In the genomic region with DNA sequence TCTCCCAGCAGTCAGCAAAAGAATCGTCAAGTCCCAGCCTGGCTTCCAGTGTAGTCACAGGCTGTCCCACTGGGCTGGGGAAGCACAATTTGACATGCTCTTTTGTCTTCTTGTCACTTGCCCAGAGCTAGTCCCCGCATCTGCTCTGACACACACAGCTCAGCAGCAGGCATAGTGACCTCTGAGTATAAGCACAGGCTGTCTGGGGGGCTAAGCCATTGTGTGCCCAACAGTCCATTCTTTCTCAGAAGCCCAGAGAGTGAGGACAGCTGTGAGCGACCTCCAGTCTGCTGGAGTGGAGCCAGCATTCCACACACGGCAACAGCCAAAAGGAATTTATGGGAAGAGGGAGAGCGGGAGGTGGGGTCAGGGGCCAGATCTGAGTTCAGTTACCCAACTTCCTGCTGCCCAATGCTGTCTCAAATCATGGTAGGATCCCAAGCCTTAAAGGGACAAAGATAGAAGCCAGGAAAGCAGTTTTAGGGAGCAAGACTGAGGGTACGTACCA, we compare ENCODE assay signal across 10 cellular contexts. TPM values are rescaled to one million over a fixed set of nuclear protein-coding genes. Genes with fewer than 3 reads are reported as not detected.
DNase-seq lines count a peak whose midpoint lies in the region; ATAC-seq and TF ChIP-seq lines count a peak whose summit lies in the region.
"Had no signal": no experiment of that assay in that cellular context is flagged by ENCODE, and none has a peak within 500 bp of the region (broad histone marks: within the 10 kb centered on the region; RNA-seq: fewer than 3 reads in every experiment).

No MANE protein-coding gene starts in this region.

- no peaks in the 10 kb centered on the region for H3K27me3 Mint-ChIP-seq in activated CD4-positive, alpha-beta T cell treated with anti-CD3 and anti-CD28 coated beads for 36 hours
- no peaks in the 10 kb centered on the region for H3K27me3 Mint-ChIP-seq in activated CD4-positive, alpha-beta T cell treated with anti-CD3 and anti-CD28 coated beads, Interleukin-2, amount 10 ng/mL, durations not matched to agents 24 days and 14 days

- H3K27ac ChIP-seq in left lung: no peak overlapping the region

- no peak overlapping the region for H3K4me3 ChIP-seq in choroid plexus epithelial cell (ENCODE audit: low read depth, low read length)
- H3K4me3 ChIP-seq in left lung: no peak overlapping the region

- H3K27ac Mint-ChIP-seq in activated CD4-positive, alpha-beta T cell treated with anti-CD3 and anti-CD28 coated beads for 36 hours: peak overlapping the region; percentile 1
- H3K27ac Mint-ChIP-seq in activated CD4-positive, alpha-beta T cell treated with anti-CD3 and anti-CD28 coated beads, Interleukin-2, amount 10 ng/mL, durations not matched to agents 24 days and 14 days: no peak overlapping the region

- POLR2A ChIA-PET in activated CD4-positive, alpha-beta T cell treated with anti-CD3 and anti-CD28 coated beads for 36 hours (lab: Charles Lee): no interaction called here

- no peak for ATAC-seq in activated CD4-positive, alpha-beta T cell treated with anti-CD3 and anti-CD28 coated beads for 36 hours
- peak; percentile 22 for ATAC-seq in left lung
- ATAC-seq in stimulated activated naive CD8-positive, alpha-beta T cell treated with anti-CD3 and anti-CD28 coated beads, Interleukin-15, Interleukin-2, amounts not matched to agents 100 U/mL and 50 U/mL, for 24 hours: no peak
- ATAC-seq in HG03139 (IDR thresholded peaks at IDR 0.05; ENCODE audit: unreplicated experiment): no peak
- ATAC-seq in GM18520 (IDR thresholded peaks at IDR 0.05; ENCODE audit: unreplicated experiment): no peak
- ATAC-seq in HG03432 (IDR thresholded peaks at IDR 0.05; ENCODE audit: unreplicated experiment): no peak

- no peaks in the 10 kb centered on the region for H3K9me3 Mint-ChIP-seq in activated CD4-positive, alpha-beta T cell treated with anti-CD3 and anti-CD28 coated beads for 36 hours (ENCODE audit: low read depth)
- no peaks in the 10 kb centered on the region for H3K9me3 Mint-ChIP-seq in activated CD4-positive, alpha-beta T cell treated with anti-CD3 and anti-CD28 coated beads, Interleukin-2, amount 10 ng/mL, durations not matched to agents 24 days and 14 days

- H3K36me3 ChIP-seq in left lung: no peaks in the 10 kb centered on the region

- no peak overlapping the region for H3K4me3 Mint-ChIP-seq in activated CD4-positive, alpha-beta T cell treated with anti-CD3 and anti-CD28 coated beads for 36 hours
- no peak overlapping the region for H3K4me3 Mint-ChIP-seq in activated CD4-positive, alpha-beta T cell treated with anti-CD3 and anti-CD28 coated beads, Interleukin-2, amount 10 ng/mL, durations not matched to agents 24 days and 14 days

- TF ChIP-seq CTCF in choroid plexus epithelial cell (conservative IDR thresholded peaks at IDR 0.05; ENCODE audit: low read depth, low read length) (no peak), left lung (IDR thresholded peaks at IDR 0.05) (no peak)

- no peak for DNase-seq in activated CD4-positive, alpha-beta T cell treated with anti-CD3 and anti-CD28 coated beads for 36 hours
- DNase-seq in activated CD4-positive, alpha-beta T cell treated with anti-CD3 and anti-CD28 coated beads, Interleukin-2, amount 10 ng/mL, durations not matched to agents 24 days and 14 days: no peak
- DNase-seq in choroid plexus epithelial cell (ENCODE audit: low read depth): peak; percentile 77
- no peak for DNase-seq in left lung
- DNase-seq in stimulated activated naive CD8-positive, alpha-beta T cell treated with anti-CD3 and anti-CD28 coated beads, Interleukin-15, Interleukin-2, amounts not matched to agents 100 U/mL and 50 U/mL, for 24 hours: no peak
- DNase-seq: activated CD4-positive, CD25-positive, alpha-beta regulatory T cell treated with anti-CD3 and anti-CD28 coated beads, Interleukin-2, amount 50 U/mL, for 72 hours; NCI-H1436 treated with DMSO at 0.1 percent for 48 hours had no signal

- CTCF ChIA-PET in activated CD4-positive, alpha-beta T cell treated with anti-CD3 and anti-CD28 coated beads for 36 hours (lab: Charles Lee): interaction anchor here (1.4 kb wide), 1 partner anchor 97 kb away, joined by 3 read pairs; no protein-coding TSS in a partner anchor

- peaks cover 0 to 6% of the 10 kb centered on the region in 2 donors for H3K4me1 ChIP-seq in left lung

- peaks cover 6% of the 10 kb centered on the region for H3K4me1 Mint-ChIP-seq in activated CD4-positive, alpha-beta T cell treated with anti-CD3 and anti-CD28 coated beads for 36 hours
- peaks cover 17% of the 10 kb centered on the region for H3K4me1 Mint-ChIP-seq in activated CD4-positive, alpha-beta T cell treated with anti-CD3 and anti-CD28 coated beads, Interleukin-2, amount 10 ng/mL, durations not matched to agents 24 days and 14 days

- intact Hi-C loops in activated CD4-positive, alpha-beta T cell treated with anti-CD3 and anti-CD28 coated beads for 36 hours (cut with DNase I, micrococcal nuclease): no loop called here
- intact Hi-C loops in activated CD4-positive, alpha-beta T cell treated with anti-CD3 and anti-CD28 coated beads, Interleukin-2, amount 10 ng/mL, durations not matched to agents 24 days and 14 days (cut with micrococcal nuclease): no loop called here
- intact Hi-C loops in left lung (cut with DNase I): no loop called here

- no peaks in the 10 kb centered on the region for H3K36me3 Mint-ChIP-seq in activated CD4-positive, alpha-beta T cell treated with anti-CD3 and anti-CD28 coated beads for 36 hours (ENCODE audit: low read depth)
- no peaks in the 10 kb centered on the region for H3K36me3 Mint-ChIP-seq in activated CD4-positive, alpha-beta T cell treated with anti-CD3 and anti-CD28 coated beads, Interleukin-2, amount 10 ng/mL, durations not matched to agents 24 days and 14 days (ENCODE audit: low read depth)

- H3K27me3 ChIP-seq in left lung: no peaks in the 10 kb centered on the region

- no peaks in the 10 kb centered on the region for H3K9me3 ChIP-seq in left lung

RNA-seq across cellular contexts. Expression of gene PPP1CB, which starts 59.8 kb away (rescaled TPM):
- 100 to 1,000 TPM; 153 to 213 TPM for total RNA-seq in activated CD4-positive, alpha-beta T cell treated with anti-CD3 and anti-CD28 coated beads for 36 hours
- total RNA-seq in activated CD4-positive, alpha-beta T cell treated with anti-CD3 and anti-CD28 coated beads, Interleukin-2, amount 10 ng/mL, durations not matched to agents 24 days and 14 days: 246 and 251 TPM in 2 replicates
- total RNA-seq in left lung: 100 to 1,000 TPM; 241 to 260 TPM
